16 cellular contexts compared by ENCODE assay signal in genomic region chr18:10067670-10068659, GRCh38.
"Had no signal": no experiment of that assay in that cellular context is flagged by ENCODE, and none has a peak within 500 bp of the region (broad histone marks: within the 10 kb centered on the region; RNA-seq: fewer than 3 reads in every experiment).

No MANE protein-coding gene starts in this region.

- DNase-seq: activated CD4-positive, alpha-beta T cell treated with anti-CD3 and anti-CD28 coated beads for 4 hours; activated CD8-positive, alpha-beta T cell treated with anti-CD3 and anti-CD28 coated beads for 36 hours; activated effector memory CD4-positive, alpha-beta T cell treated with Interleukin-2 at 50 U/mL for 16 hours; activated T-cell treated with anti-CD3 and anti-CD28 coated beads, Interleukin-2, amount 50 U/mL, for 4 hours; adrenal gland; caudate nucleus; hypothalamus; kidney; left ventricle myocardium superior; stimulated activated CD4-positive, alpha-beta T cell treated with anti-CD3 and anti-CD28 coated beads, Interleukin-1b, Interleukin-23, amount 100 ng/mL, for 48 hours; T-helper 17 cell; WERI-Rb-1 had no signal

- H3K4me1 Mint-ChIP-seq: activated naive CD4-positive, alpha-beta T cell treated with anti-CD3 and anti-CD28 coated beads, Interleukin-2, amount 50 U/mL, for 24 hours had no signal

- H3K4me3 Mint-ChIP-seq: activated CD8-positive, alpha-beta T cell treated with anti-CD3 and anti-CD28 coated beads for 36 hours; activated naive CD4-positive, alpha-beta T cell treated with anti-CD3 and anti-CD28 coated beads, Interleukin-2, amount 50 U/mL, for 24 hours; activated T-cell treated with anti-CD3 and anti-CD28 coated beads, Interleukin-2, amount 50 U/mL, for 4 hours; nephron; T-helper 17 cell had no signal

- H3K27ac ChIP-seq: adrenal gland, WERI-Rb-1 had no signal

- H3K36me3 ChIP-seq: adrenal gland, tibial nerve, WERI-Rb-1 had no signal

- H3K4me3 ChIP-seq: adrenal gland, tibial nerve had no signal

- H3K27ac Mint-ChIP-seq: activated CD8-positive, alpha-beta T cell treated with anti-CD3 and anti-CD28 coated beads for 36 hours; activated naive CD4-positive, alpha-beta T cell treated with anti-CD3 and anti-CD28 coated beads, Interleukin-2, amount 50 U/mL, for 24 hours; T-helper 17 cell had no signal

- H3K4me1 ChIP-seq: adrenal gland had no signal

- H3K36me3 Mint-ChIP-seq: activated naive CD4-positive, alpha-beta T cell treated with anti-CD3 and anti-CD28 coated beads, Interleukin-2, amount 50 U/mL, for 24 hours had no signal

- ATAC-seq: activated CD8-positive, alpha-beta T cell treated with anti-CD3 and anti-CD28 coated beads for 36 hours; activated T-cell treated with anti-CD3 and anti-CD28 coated beads, Interleukin-2, amount 50 U/mL, for 4 hours; esophagus mucosa; left ventricle myocardium superior; T-helper 17 cell had no signal

- H3K9me3 Mint-ChIP-seq: activated CD8-positive, alpha-beta T cell treated with anti-CD3 and anti-CD28 coated beads for 36 hours; activated naive CD4-positive, alpha-beta T cell treated with anti-CD3 and anti-CD28 coated beads, Interleukin-2, amount 50 U/mL, for 24 hours; activated T-cell treated with anti-CD3 and anti-CD28 coated beads, Interleukin-2, amount 50 U/mL, for 4 hours; nephron had no signal

- H3K9me3 ChIP-seq: adrenal gland, tibial nerve had no signal

- H3K27me3 ChIP-seq: adrenal gland, tibial nerve had no signal
